In genomic region chr16:27189335-27189972, GRCh38 we compare ENCODE assay signal across 17 cellular contexts. TPM values are rescaled to one million over a fixed set of nuclear protein-coding genes. Genes with fewer than 3 reads are reported as not detected.
A peak's percentile ranks its signal among the peaks of the same experiment; 100 is the strongest.
DNase-seq lines count a peak whose midpoint lies in the region; ATAC-seq, FAIRE-seq and TF ChIP-seq lines count a peak whose summit lies in the region.
"Had no signal": no experiment of that assay in that cellular context is flagged by ENCODE, and none has a peak within 500 bp of the region (broad histone marks: within the 10 kb centered on the region; RNA-seq: fewer than 3 reads in every experiment).

No MANE protein-coding gene starts in this region.

- no peaks in the 10 kb centered on the region for H3K9me3 ChIP-seq in A549
- no peaks in the 10 kb centered on the region for H3K9me3 ChIP-seq in liver (ENCODE audit: control insufficient read depth in 4 of 4, low read length in 3 of 4)
- H3K9me3 ChIP-seq: SJSA1, uterus had no signal

- H3K4me1 ChIP-seq in A549 (no peaks in the 10 kb centered on the region), GM23338 (ENCODE audit: insufficient read depth) (no peaks in the 10 kb centered on the region), liver (ENCODE audit: control insufficient read depth in 4 of 4, insufficient read depth in 4 of 4, low read length in 3 of 4) (peaks cover 0 to 18% (median 9%) of the 10 kb centered on the region in 4 donors)
- H3K4me1 ChIP-seq: SJSA1, uterus had no signal

- H3K9me2 ChIP-seq in GM23338 (ENCODE audit: insufficient read depth), result no peaks in the 10 kb centered on the region

- no peak overlapping the region for H2AFZ ChIP-seq in GM23338

- no peaks in the 10 kb centered on the region for H4K20me1 ChIP-seq in GM23338 (replicated peaks; ENCODE audit: insufficient read depth)

- H3K4me1 Mint-ChIP-seq in GM23338 (no peaks in the 10 kb centered on the region), mesothelial cell of epicardium (peaks cover 2% of the 10 kb centered on the region)
- H3K4me1 Mint-ChIP-seq: IgD-negative memory B cell had no signal

- no peaks in the 10 kb centered on the region for H3F3A ChIP-seq in GM23338 (replicated peaks; ENCODE audit: low read depth)

- FAIRE-seq in A549 (lab: Jason Lieb, UNC) (no peak), frontal cortex (lab: Jason Lieb, UNC) (no peak)

- H3K27ac ChIP-seq in A549 (no peak overlapping the region), GM23338 (ENCODE audit: low read depth) (no peak overlapping the region), liver (ENCODE audit: low read depth in 1 of 2, low read length in 2 of 2) (peak overlapping the region; percentile 93 to 96)
- H3K27ac ChIP-seq: SJSA1, uterus had no signal

- WGBS in A549 (ENCODE audit: missing lambda C conversion rate), result 35% methylated on average over 11 of the region's 13 CpGs
- WGBS in liver, result 26% methylated on average over 13 of the region's 13 CpGs

- H3K27ac Mint-ChIP-seq in GM23338 (no peak overlapping the region), mesothelial cell of epicardium (no peak overlapping the region)
- H3K27ac Mint-ChIP-seq: activated T-helper 1 cell treated with anti-CD3 and anti-CD28 coated beads, Interleukin-12 subunit alpha, Interleukin-12 subunit beta, Interleukin-2, Interleukin-4 antibody, amounts not matched to agents 30 ng/mL and 10 ng/mL and 1 ng/mL, durations not matched to agents 14 hours and 24 hours and 36 hours had no signal

- ATAC-seq in A549, result peak; percentile 57 to 58; a peak in 5 of 6 replicates
- peak; percentile 81 for ATAC-seq in GM23338
- ATAC-seq in GM21576 (IDR thresholded peaks at IDR 0.05; ENCODE audit: unreplicated experiment), result no peak

- TF ChIP-seq RAD21 in A549 (conservative IDR thresholded peaks at IDR 0.05 in 1 of 2, IDR thresholded peaks at IDR 0.05 in 1 of 2) (no peak), liver (IDR thresholded peaks at IDR 0.05) (peak; percentile 30 to 62)

- H3K27me3 Mint-ChIP-seq in GM23338 (ENCODE audit: insufficient read depth, low read depth, poor library complexity) (peaks cover 4% of the 10 kb centered on the region), mesothelial cell of epicardium (ENCODE audit: low read depth) (no peaks in the 10 kb centered on the region)

- TF ChIP-seq EP300 in A549 (IDR thresholded peaks at IDR 0.05), result no peak

- no peaks in the 10 kb centered on the region for H3K27me3 ChIP-seq in GM23338 (ENCODE audit: insufficient read depth)
- H3K27me3 ChIP-seq in liver (ENCODE audit: control insufficient read depth in 4 of 4, insufficient read depth in 4 of 4, low read length in 3 of 4), result no peaks in the 10 kb centered on the region
- H3K27me3 ChIP-seq: uterus had no signal

- DNase-seq in A549 (ENCODE audit: low read depth in 1 of 2, low spot score in 1 of 2) (no peak), GM23338 (ENCODE audit: low spot score) (peak; percentile 20), RPMI8226 (peak; percentile 88), NCI-H1694 treated with DMSO at 0.1 percent for 48 hours (lab: John Stamatoyannopoulos, UW) (no peak), mesothelial cell of epicardium (ENCODE audit: low spot score in 2 of 2, unreplicated experiment in 2 of 2) (no peak), frontal cortex (ENCODE audit: low spot score in 2 of 2) (no peak)
- DNase-seq: activated CD4-positive, alpha-beta T cell treated with anti-CD3 and anti-CD28 coated beads, Interleukin-2, amount 50 U/mL, for 4 hours; cerebellar nuclear complex; H7; NCI-H1694; stimulated activated CD4-positive, alpha-beta T cell treated with anti-CD3 and anti-CD28 coated beads, Interleukin-12 subunit alpha, Interleukin-12 subunit beta, amount 100 ng/mL, for 4 hours; uterus had no signal

- H3K4me3 Mint-ChIP-seq in GM23338 (no peak overlapping the region), mesothelial cell of epicardium (no peak overlapping the region)
- H3K4me3 Mint-ChIP-seq: activated T-helper 1 cell treated with anti-CD3 and anti-CD28 coated beads, Interleukin-12 subunit alpha, Interleukin-12 subunit beta, Interleukin-2, Interleukin-4 antibody, amounts not matched to agents 30 ng/mL and 10 ng/mL and 1 ng/mL, durations not matched to agents 14 hours and 24 hours and 36 hours; IgD-negative memory B cell had no signal

- peak overlapping the region; percentile 33 to 62 for H3K9ac ChIP-seq in liver (ENCODE audit: low read depth in 1 of 2, low read length in 2 of 2)

- H3K4me2 ChIP-seq in A549 (no peak overlapping the region), GM23338 (no peak overlapping the region)

- CTCF ChIA-PET in A549 (lab: Yijun Ruan, JAX), result interaction anchor here (1.4 to 2.3 kb wide), 4 partner anchors 10 to 178 kb away, joined by 3 to 12 read pairs (median 4); no protein-coding TSS in a partner anchor

- H3K9me3 Mint-ChIP-seq in GM23338 (peaks cover 17% of the 10 kb centered on the region; the same call in 2 of the 3 replicates), mesothelial cell of epicardium (no peaks in the 10 kb centered on the region)
- H3K9me3 Mint-ChIP-seq: activated T-helper 1 cell treated with anti-CD3 and anti-CD28 coated beads, Interleukin-12 subunit alpha, Interleukin-12 subunit beta, Interleukin-2, Interleukin-4 antibody, amounts not matched to agents 30 ng/mL and 10 ng/mL and 1 ng/mL, durations not matched to agents 14 hours and 24 hours and 36 hours had no signal

- POLR2A ChIA-PET in A549 (lab: Yijun Ruan, JAX), result interaction anchor here (0.6 to 2.0 kb wide), 2 partner anchors 13 to 14 kb away, joined by 3 to 8 read pairs; partner anchors contain the start of gene KDM8

- H3K36me3 Mint-ChIP-seq in GM23338 (ENCODE audit: low read depth), result no peaks in the 10 kb centered on the region
- no peaks in the 10 kb centered on the region for H3K36me3 Mint-ChIP-seq in mesothelial cell of epicardium

- H3K4me3 ChIP-seq in A549, result no peak overlapping the region
- H3K4me3 ChIP-seq in GM23338, result no peak overlapping the region
- peak overlapping the region in 1 of 3 donors; percentile 13 for H3K4me3 ChIP-seq in liver (ENCODE audit: low read depth in 1 of 3, low read length in 3 of 3)
- H3K4me3 ChIP-seq: SJSA1, uterus had no signal

- H3K36me3 ChIP-seq in GM23338 (ENCODE audit: insufficient read depth) (no peaks in the 10 kb centered on the region), liver (ENCODE audit: control insufficient read depth in 4 of 4, insufficient read depth in 3 of 4, low read depth in 1 of 4, low read length in 3 of 4) (no peaks in the 10 kb centered on the region)
- H3K36me3 ChIP-seq: SJSA1, uterus had no signal

- H3K79me2 ChIP-seq in GM23338 (replicated peaks; ENCODE audit: insufficient read depth), result no peaks in the 10 kb centered on the region

- no peak for TF ChIP-seq POLR2A in A549 (IDR thresholded peaks at IDR 0.05; ENCODE audit: low read length)

- no peak for TF ChIP-seq CTCF in A549 (IDR thresholded peaks at IDR 0.05)
- TF ChIP-seq CTCF in GM23338 (conservative IDR thresholded peaks at IDR 0.05; ENCODE audit: low read depth in 2 of 2), result no peak
- no peak for TF ChIP-seq CTCF in liver (IDR thresholded peaks at IDR 0.05; ENCODE audit: low read depth, low read length, missing input control)
- TF ChIP-seq CTCF in mesothelial cell of epicardium (IDR thresholded peaks at IDR 0.05; ENCODE audit: unreplicated experiment), result no peak

TF ChIP-seq in A549, 52 proteins besides CTCF, POLR2A, EP300 and RAD21 (continues in another document):
- TF ChIP-seq BCL3 (IDR thresholded peaks at IDR 0.05) (no peak), HEYL (CRISPR knock-in tag; IDR thresholded peaks at IDR 0.05) (no peak)

TF ChIP-seq in GM23338, 12 proteins besides CTCF, POLR2A, EP300 and RAD21 (continues in another document):
- TF ChIP-seq STAT1 (IDR thresholded peaks at IDR 0.05; ENCODE audit: unreplicated experiment) (no peak), ZNF114 (CRISPR knock-in tag; IDR thresholded peaks at IDR 0.05) (no peak), ZNF331 (CRISPR knock-in tag; IDR thresholded peaks at IDR 0.05; ENCODE audit: low read depth) (no peak), EZH2phosphoT487 (IDR thresholded peaks at IDR 0.05; ENCODE audit: unreplicated experiment) (no peak), POLR2AphosphoS5 (IDR thresholded peaks at IDR 0.05; ENCODE audit: low read depth) (no peak)

TF ChIP-seq in liver, 16 proteins besides CTCF, POLR2A, EP300 and RAD21 (continues in another document):
- TF ChIP-seq RXRA (IDR thresholded peaks at IDR 0.05) (peak; percentile 95 to 96), TAF1 (conservative IDR thresholded peaks at IDR 0.05) (peak; percentile 69), REST (IDR thresholded peaks at IDR 0.05) (peak; percentile 83), SP1 (IDR thresholded peaks at IDR 0.05) (peak; percentile 96)

RNA-seq across cellular contexts. Expression of gene KDM8, which starts 13.9 kb away (rescaled TPM):
- polyA plus RNA-seq in A549 (2011; rRNA removed) (1.6 and 2.0 TPM in 2 replicates), A549 (2017; fragmentation: RNase III; extraction: RNeasy Plus Mini Kit Qiagen cat#74134 plus additional on column Dnase treatment) (2.3 to 3.0 TPM (median 2.4 TPM) in 3 replicates), GM23338 (2016; fragmentation: Nextera tagmentation; extraction: Ambion mirVana) (3.8 and 5.7 TPM in 2 replicates), liver (10 to 100 TPM; 96.7 to 98.7 TPM)
- 2.5 and 2.6 TPM in 2 replicates for polyA plus RNA-seq in A549 (2012; cell fraction: cytosol; rRNA removed)
- 4.7 and 6.6 TPM in 2 replicates for polyA plus RNA-seq in A549 (2012; cell fraction: nucleus; rRNA removed)
- 3.0 and 4.9 TPM in 2 replicates for polyA minus RNA-seq in A549 (2011; rRNA and poly(A)+ RNA removed)
- 5.1 and 9.1 TPM in 2 replicates for total RNA-seq in GM23338 (2014; rRNA removed; shearing (Covaris generic))
- total RNA-seq in liver (100 to 1,000 TPM in 1 of 2 donors, 1 to 10 TPM in 1; 4.6 to 198 TPM), mesothelial cell of epicardium (8.5 to 11.8 TPM (median 9.2 TPM) in 3 replicates), frontal cortex (3.3 TPM)

Comparison
In these comparisons a context has a peak if more than half of its experiments do, and no peak if none do; other contexts are left out.
1. DNase-seq: peak in GM23338 (single experiment) and RPMI8226 (single experiment); none in A549 (0 of 2), NCI-H1694 treated with DMSO at 0.1 percent for 48 hours (single experiment), mesothelial cell of epicardium (0 of 2) and frontal cortex (0 of 2).
2. H3K27ac ChIP-seq: peak in liver (2 of 2); none in A549 (0 of 2) and GM23338 (single experiment).